1 cellular context compared by ENCODE assay signal in the genomic region with DNA sequence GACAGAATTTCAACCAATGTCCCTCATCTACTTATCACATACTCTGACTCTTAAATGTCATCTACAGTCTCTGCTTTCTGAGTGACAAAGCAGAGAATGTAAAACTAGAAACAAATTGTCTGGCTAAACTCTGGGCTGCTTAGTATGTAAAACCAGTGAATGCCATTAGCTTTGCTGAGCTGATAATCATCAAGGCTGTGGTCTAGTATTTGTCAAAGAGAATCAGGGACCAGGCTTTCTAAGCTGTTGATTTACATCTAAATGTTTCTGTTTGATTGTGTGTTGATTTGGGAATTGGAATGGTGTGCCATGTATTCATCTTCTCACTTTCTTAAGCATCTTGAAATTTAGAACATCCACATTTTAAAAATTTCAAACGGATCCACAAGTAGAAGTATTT.
TF ChIP-seq lines count a peak whose summit lies in the region.

No MANE protein-coding gene starts in this region.

TF ChIP-seq in SK-N-SH treated with all-trans-retinoic acid at 6 μM for 48 hours, 23 proteins besides CTCF, POLR2A, EP300 and RAD21 (continued from another document):
- TF ChIP-seq, protein P1, sequence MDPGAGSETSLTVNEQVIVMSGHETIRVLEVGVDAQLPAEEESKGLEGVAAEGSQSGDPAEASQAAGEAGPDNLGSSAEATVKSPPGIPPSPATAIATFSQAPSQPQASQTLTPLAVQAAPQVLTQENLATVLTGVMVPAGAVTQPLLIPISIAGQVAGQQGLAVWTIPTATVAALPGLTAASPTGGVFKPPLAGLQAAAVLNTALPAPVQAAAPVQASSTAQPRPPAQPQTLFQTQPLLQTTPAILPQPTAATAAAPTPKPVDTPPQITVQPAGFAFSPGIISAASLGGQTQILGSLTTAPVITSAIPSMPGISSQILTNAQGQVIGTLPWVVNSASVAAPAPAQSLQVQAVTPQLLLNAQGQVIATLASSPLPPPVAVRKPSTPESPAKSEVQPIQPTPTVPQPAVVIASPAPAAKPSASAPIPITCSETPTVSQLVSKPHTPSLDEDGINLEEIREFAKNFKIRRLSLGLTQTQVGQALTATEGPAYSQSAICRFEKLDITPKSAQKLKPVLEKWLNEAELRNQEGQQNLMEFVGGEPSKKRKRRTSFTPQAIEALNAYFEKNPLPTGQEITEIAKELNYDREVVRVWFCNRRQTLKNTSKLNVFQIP (CRISPR knock-in tag; IDR thresholded peaks at IDR 0.05; ENCODE audit: borderline replicate concordance, low read depth) = no peak
- TF ChIP-seq TCF4 (CRISPR knock-in tag; IDR thresholded peaks at IDR 0.05; ENCODE audit: borderline replicate concordance) (no peak), ISL1 (CRISPR knock-in tag; IDR thresholded peaks at IDR 0.05) (no peak)
